Comparison of ENCODE assay signal across 11 cellular contexts in genomic region chrX:3493605-3494004, GRCh38.
"Had no signal": no experiment of that assay in that cellular context is flagged by ENCODE, and none has a peak within 500 bp of the region (broad histone marks: within the 10 kb centered on the region; RNA-seq: fewer than 3 reads in every experiment).

No MANE protein-coding gene starts in this region.

- H3K4me3 ChIP-seq: GM23248, GM23338, HAP-1 had no signal

- H3K36me3 ChIP-seq: HAP-1 had no signal

- H2AFZ ChIP-seq: GM23248, GM23338 had no signal

- H3K9ac ChIP-seq: GM23248 had no signal

- H3K4me1 Mint-ChIP-seq: GM23338, H9 had no signal

- H3K4me1 ChIP-seq: HAP-1 had no signal

- FAIRE-seq: H1, H54 had no signal

- DNase-seq: GM23248, GOT3, H7, H9, HCEC 1CT, HFFc6 had no signal

- H3K9me3 Mint-ChIP-seq: HFFc6 had no signal

- H3K9me3 ChIP-seq: HAP-1 had no signal

- H3K4me2 ChIP-seq: GM23338 had no signal

- H3K27ac ChIP-seq: GM23248 had no signal

- ATAC-seq: GM23338, HCT116 had no signal

- H3K4me3 Mint-ChIP-seq: GM23338, H9, HFFc6 had no signal

- H3K27ac Mint-ChIP-seq: GM23338, HFFc6 had no signal
